In the genomic region with DNA sequence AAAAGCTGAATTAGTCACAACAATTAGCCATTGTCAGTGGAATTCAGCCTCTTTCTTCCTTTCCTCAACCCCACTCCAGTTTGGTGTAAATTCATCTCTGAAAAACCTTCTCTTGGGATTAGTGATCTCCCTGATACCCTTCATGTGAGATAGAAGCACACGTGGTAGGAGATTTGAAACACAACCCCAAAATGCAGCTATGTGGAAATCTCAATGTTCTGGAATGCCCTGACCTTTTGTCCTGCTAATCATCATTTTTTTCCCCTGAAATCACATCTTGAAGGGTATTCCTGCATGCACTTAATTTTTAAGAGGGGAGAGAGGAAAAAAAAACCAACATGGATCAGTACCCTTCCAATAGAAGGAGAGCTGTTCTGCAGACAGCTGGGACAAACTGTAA, we compare ENCODE assay signal across 18 cellular contexts.
"Had no signal": no experiment of that assay in that cellular context is flagged by ENCODE, and none has a peak within 500 bp of the region (broad histone marks: within the 10 kb centered on the region; RNA-seq: fewer than 3 reads in every experiment).

No MANE protein-coding gene starts in this region.

- H3K9me3 Mint-ChIP-seq: activated CD8-positive, alpha-beta T cell treated with anti-CD3 and anti-CD28 coated beads for 36 hours; activated T-cell treated with anti-CD3 and anti-CD28 coated beads, Interleukin-2, amount 50 U/mL, for 4 hours; memory B cell had no signal

- DNase-seq: activated CD4-positive, alpha-beta T cell treated with anti-CD3 and anti-CD28 coated beads for 36 hours; activated CD8-positive, alpha-beta T cell treated with anti-CD3 and anti-CD28 coated beads for 36 hours; activated effector memory CD4-positive, alpha-beta T cell treated with Interleukin-2 at 50 U/mL for 16 hours; activated naive CD4-positive, alpha-beta T cell treated with anti-CD3 and anti-CD28 coated beads, Interleukin-2, amount 50 U/mL, for 16 hours; activated T-cell treated with anti-CD3 and anti-CD28 coated beads, Interleukin-2, amount 50 U/mL, for 4 hours; adrenal gland; hippocampal formation; kidney; left lung; natural killer cell; ovary; stimulated activated CD4-positive, alpha-beta T cell treated with anti-CD3 and anti-CD28 coated beads, Interleukin-12 subunit alpha, Interleukin-12 subunit beta, amount 100 ng/mL, for 4 hours; stimulated activated CD4-positive, alpha-beta T cell treated with anti-CD3 and anti-CD28 coated beads, Interleukin-2, amount 100 ng/mL, for 24 hours; stomach; T-helper 2 cell had no signal

- H3K36me3 ChIP-seq: adrenal gland, left lung, ovary, stomach, thoracic aorta had no signal

- H3K27me3 ChIP-seq: adrenal gland, left lung, ovary, stomach had no signal

- ATAC-seq: activated CD4-positive, alpha-beta T cell treated with anti-CD3 and anti-CD28 coated beads for 36 hours; activated CD8-positive, alpha-beta T cell treated with anti-CD3 and anti-CD28 coated beads for 36 hours; activated T-cell treated with anti-CD3 and anti-CD28 coated beads, Interleukin-2, amount 50 U/mL, for 4 hours; esophagus mucosa; left lung; natural killer cell had no signal

- H3K27me3 Mint-ChIP-seq: activated CD4-positive, alpha-beta T cell treated with anti-CD3 and anti-CD28 coated beads for 36 hours; activated CD8-positive, alpha-beta T cell treated with anti-CD3 and anti-CD28 coated beads for 36 hours had no signal

- H3K4me3 Mint-ChIP-seq: activated CD4-positive, alpha-beta T cell treated with anti-CD3 and anti-CD28 coated beads for 36 hours; activated CD8-positive, alpha-beta T cell treated with anti-CD3 and anti-CD28 coated beads for 36 hours; activated T-cell treated with anti-CD3 and anti-CD28 coated beads, Interleukin-2, amount 50 U/mL, for 4 hours; memory B cell; natural killer cell had no signal

- H3K4me1 Mint-ChIP-seq: activated CD4-positive, alpha-beta T cell treated with anti-CD3 and anti-CD28 coated beads for 36 hours; natural killer cell had no signal

- H3K27ac Mint-ChIP-seq: activated CD4-positive, alpha-beta T cell treated with anti-CD3 and anti-CD28 coated beads for 36 hours; activated CD8-positive, alpha-beta T cell treated with anti-CD3 and anti-CD28 coated beads for 36 hours; memory B cell; natural killer cell had no signal

- H3K27ac ChIP-seq: adrenal gland, left lung, ovary, thoracic aorta had no signal

- H3K4me3 ChIP-seq: adrenal gland, left lung, ovary, stomach, thoracic aorta had no signal

- H3K36me3 Mint-ChIP-seq: memory B cell, natural killer cell had no signal

- H3K9me3 ChIP-seq: adrenal gland, left lung, ovary, stomach, thoracic aorta had no signal
